In genomic region chr4:3500634-3501101, GRCh38 we compare ENCODE assay signal across 29 cellular contexts. TPM values are rescaled to one million over a fixed set of nuclear protein-coding genes. Genes with fewer than 3 reads are reported as not detected.
"Had no signal": no experiment of that assay in that cellular context is flagged by ENCODE, and none has a peak within 500 bp of the region (broad histone marks: within the 10 kb centered on the region; RNA-seq: fewer than 3 reads in every experiment).

No MANE protein-coding gene starts in this region.

- ATAC-seq: effector memory CD8-positive, alpha-beta T cell; naive thymus-derived CD8-positive, alpha-beta T cell; stimulated activated effector memory CD8-positive, alpha-beta T cell treated with anti-CD3 and anti-CD28 coated beads, Interleukin-12 subunit alpha, Interleukin-12 subunit beta, amount 100 ng/mL, for 72 hours had no signal

- H3K4me3 ChIP-seq: esophagus squamous epithelium, pancreas, sigmoid colon, stomach, thyroid gland, vagina had no signal

- H3K4me1 ChIP-seq: esophagus squamous epithelium, pancreas, sigmoid colon, thyroid gland had no signal

- H3K27ac ChIP-seq: esophagus squamous epithelium, neutrophil, pancreas, sigmoid colon, stomach, thyroid gland, vagina had no signal

- DNase-seq: cortex of kidney; effector memory CD8-positive, alpha-beta T cell; erythroblast; esophagus squamous epithelium; foreskin melanocyte; hypothalamus; immature natural killer cell; islet precursor cell; kidney glomerular epithelial cell; mammary epithelial cell; mesendoderm; naive thymus-derived CD8-positive, alpha-beta T cell; retina; sigmoid colon; stimulated activated CD4-positive, alpha-beta T cell treated with anti-CD3 and anti-CD28 coated beads, Interleukin-2, amount 100 ng/mL, for 24 hours; stimulated activated CD4-positive, alpha-beta T cell treated with anti-CD3 and anti-CD28 coated beads, Interleukin-4, amount 100 ng/mL, for 24 hours; stimulated activated naive CD4-positive, alpha-beta T cell treated with Interleukin-2 at 50 U/mL for 16 hours; stomach; trophoblast cell had no signal

- H3K27me3 ChIP-seq: pancreas, thyroid gland, vagina had no signal

- H3K9me3 ChIP-seq: esophagus squamous epithelium, neutrophil, pancreas, sigmoid colon, stomach, thyroid gland, vagina had no signal

RNA-seq across cellular contexts. Expression of gene DOK7, which starts 37.6 kb away (rescaled TPM):
- total RNA-seq: dermis microvascular lymphatic vessel endothelial cell; naive thymus-derived CD8-positive, alpha-beta T cell; omental fat pad; subcutaneous adipose tissue had no signal

RNA-seq across cellular contexts. Expression of gene HGFAC, which starts 58.9 kb away (rescaled TPM):
- total RNA-seq: mammary epithelial cell; naive thymus-derived CD8-positive, alpha-beta T cell; omental fat pad; pulmonary artery endothelial cell; stomach; subcutaneous adipose tissue; ureter; vagina had no signal
- polyA plus RNA-seq: immature natural killer cell; mammary epithelial cell; naive thymus-derived CD8-positive, alpha-beta T cell had no signal
